8 cellular contexts compared by ENCODE assay signal in genomic region chr2:241734208-241734466, GRCh38.
A peak's percentile ranks its signal among the peaks of the same experiment; 100 is the strongest.
DNase-seq lines count a peak whose midpoint lies in the region; ATAC-seq and TF ChIP-seq lines count a peak whose summit lies in the region.

No MANE protein-coding gene starts in this region.

- H3K9ac ChIP-seq in muscle layer of colon (ENCODE audit: low read length) = no peak overlapping the region

- peak; percentile 12 for ATAC-seq in HG03039 (IDR thresholded peaks at IDR 0.05; ENCODE audit: unreplicated experiment)

- CTCF ChIA-PET in GM10248 (lab: Yijun Ruan, JAX) = interaction anchor here (0.8 to 5.4 kb wide), 10 partner anchors 8 to 883 kb away, joined by 3 to 39 read pairs (median 3); partner anchors contain the start of gene ING5

- no peak for DNase-seq in astrocyte of the cerebellum (ENCODE audit: low read depth)
- DNase-seq in kidney tubule cell (ENCODE audit: low spot score) = no peak
- DNase-seq in NCI-H446 (lab: John Stamatoyannopoulos, UW) = no peak
- DNase-seq in GM10248 (ENCODE audit: extremely low spot score) = no peak
- DNase-seq in NCI-H524 treated with DMSO at 0.1 percent for 48 hours (lab: John Stamatoyannopoulos, UW) = no peak

- H3K27me3 ChIP-seq in muscle layer of colon (ENCODE audit: control insufficient read depth in 1 of 2, insufficient read depth in 2 of 2, low read length in 2 of 2) = no peaks in the 10 kb centered on the region

- in situ Hi-C loops in astrocyte of the cerebellum (cut with HindIII; ENCODE audit: low sequenced_read_pairs) = no loop called here

- H3K4me1 ChIP-seq in muscle layer of colon (ENCODE audit: insufficient read depth, low read length) = no peaks in the 10 kb centered on the region

- H3K4me3 ChIP-seq in astrocyte of the cerebellum (ENCODE audit: low read depth, low read length) (peak overlapping the region; percentile 77), muscle layer of colon (ENCODE audit: low read depth in 1 of 2, low read length in 2 of 2) (peak overlapping the region; percentile 39 to 73)

- no peak overlapping the region for H3K27ac ChIP-seq in muscle layer of colon (ENCODE audit: low read depth, low read length)

- TF ChIP-seq CTCF in GM12874 (IDR thresholded peaks at IDR 0.05; ENCODE audit: insufficient read depth, low read depth, low read length) = 0 out of 2 replicates have a peak, but pooled peaks have one; percentile 21
- TF ChIP-seq CTCF in astrocyte of the cerebellum (IDR thresholded peaks at IDR 0.05; ENCODE audit: low read depth, low read length, missing control alignments) = peak; percentile 19
- no peak for TF ChIP-seq CTCF in GM10248 (IDR thresholded peaks at IDR 0.05; ENCODE audit: control extremely low read depth, extremely low read depth, low read depth, missing control alignments)

- peaks cover 6% of the 10 kb centered on the region for H3K36me3 ChIP-seq in muscle layer of colon (ENCODE audit: insufficient read depth, low read length)

- POLR2A ChIA-PET in GM10248 (lab: Yijun Ruan, JAX) = interaction anchor here (0.8 to 1.8 kb wide), 2 partner anchors 9 to 32 kb away, joined by 3 to 5 read pairs; partner anchors contain the start of gene ING5

- no peaks in the 10 kb centered on the region for H3K9me3 ChIP-seq in muscle layer of colon (ENCODE audit: low read length)
